1 cellular context compared by ENCODE assay signal in genomic region chr1:40379785-40380452, GRCh38.
TF ChIP-seq lines count a peak whose summit lies in the region.

No MANE protein-coding gene starts in this region.

TF ChIP-seq in WTC11, 78 proteins besides CTCF, POLR2A, EP300 and RAD21 (continued from another document):
- TF ChIP-seq, protein P1, sequence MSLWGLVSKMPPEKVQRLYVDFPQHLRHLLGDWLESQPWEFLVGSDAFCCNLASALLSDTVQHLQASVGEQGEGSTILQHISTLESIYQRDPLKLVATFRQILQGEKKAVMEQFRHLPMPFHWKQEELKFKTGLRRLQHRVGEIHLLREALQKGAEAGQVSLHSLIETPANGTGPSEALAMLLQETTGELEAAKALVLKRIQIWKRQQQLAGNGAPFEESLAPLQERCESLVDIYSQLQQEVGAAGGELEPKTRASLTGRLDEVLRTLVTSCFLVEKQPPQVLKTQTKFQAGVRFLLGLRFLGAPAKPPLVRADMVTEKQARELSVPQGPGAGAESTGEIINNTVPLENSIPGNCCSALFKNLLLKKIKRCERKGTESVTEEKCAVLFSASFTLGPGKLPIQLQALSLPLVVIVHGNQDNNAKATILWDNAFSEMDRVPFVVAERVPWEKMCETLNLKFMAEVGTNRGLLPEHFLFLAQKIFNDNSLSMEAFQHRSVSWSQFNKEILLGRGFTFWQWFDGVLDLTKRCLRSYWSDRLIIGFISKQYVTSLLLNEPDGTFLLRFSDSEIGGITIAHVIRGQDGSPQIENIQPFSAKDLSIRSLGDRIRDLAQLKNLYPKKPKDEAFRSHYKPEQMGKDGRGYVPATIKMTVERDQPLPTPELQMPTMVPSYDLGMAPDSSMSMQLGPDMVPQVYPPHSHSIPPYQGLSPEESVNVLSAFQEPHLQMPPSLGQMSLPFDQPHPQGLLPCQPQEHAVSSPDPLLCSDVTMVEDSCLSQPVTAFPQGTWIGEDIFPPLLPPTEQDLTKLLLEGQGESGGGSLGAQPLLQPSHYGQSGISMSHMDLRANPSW (CRISPR knock-in tag; conservative IDR thresholded peaks at IDR 0.05; ENCODE audit: low read depth) = no peak
- no peak for TF ChIP-seq E2F5 (CRISPR knock-in tag; IDR thresholded peaks at IDR 0.05)
- TF ChIP-seq ZNF512 (CRISPR knock-in tag; IDR thresholded peaks at IDR 0.05; ENCODE audit: borderline replicate concordance) = no peak
- TF ChIP-seq OVOL2 (CRISPR knock-in tag; IDR thresholded peaks at IDR 0.05; ENCODE audit: borderline replicate concordance) = no peak
